ENCODE assay signal across 28 cellular contexts in genomic region chr19:38673030-38673429, GRCh38. TPM values are rescaled to one million over a fixed set of nuclear protein-coding genes. Genes with fewer than 3 reads are reported as not detected.
DNase-seq lines count a peak whose midpoint lies in the region; ATAC-seq and TF ChIP-seq lines count a peak whose summit lies in the region.
"Had no signal": no experiment of that assay in that cellular context is flagged by ENCODE, and none has a peak within 500 bp of the region (broad histone marks: within the 10 kb centered on the region; RNA-seq: fewer than 3 reads in every experiment).

No MANE protein-coding gene starts in this region.

- no peak overlapping the region for H3K4me3 ChIP-seq in adrenal gland
- H3K4me3 ChIP-seq in thoracic aorta, result no peak overlapping the region
- H3K4me3 ChIP-seq: BLaER1 treated with 17β-estradiol and CSF1 and Interleukin-3, amounts not matched to agents 10 nM and 100 nM; lung; tibial nerve had no signal

- no peaks in the 10 kb centered on the region for H3K36me3 ChIP-seq in adrenal gland (replicated peaks in 1 of 2)
- H3K36me3 ChIP-seq in thoracic aorta, result peaks cover 4% of the 10 kb centered on the region
- H3K36me3 ChIP-seq: tibial nerve had no signal

- TF ChIP-seq POLR2A in adrenal gland (IDR thresholded peaks at IDR 0.05), result no peak

- peak overlapping the region in 4 of 5 donors; percentile 17 to 95 (median 76) for H3K27ac ChIP-seq in adrenal gland
- H3K27ac ChIP-seq in epithelial cell of prostate, result peak overlapping the region; percentile 99
- H3K27ac ChIP-seq in thoracic aorta, result peak overlapping the region; percentile 99 to 100
- H3K27ac ChIP-seq: BLaER1 treated with 17β-estradiol and CSF1 and Interleukin-3, amounts not matched to agents 10 nM and 100 nM had no signal

- DNase-seq in adrenal gland (no peak), epithelial cell of prostate (ENCODE audit: low read depth, low spot score) (no peak), mesothelial cell of epicardium (ENCODE audit: low spot score in 2 of 2, unreplicated experiment in 2 of 2) (no peak), thoracic aorta (ENCODE audit: low spot score) (no peak), RKO (ENCODE audit: low spot score) (no peak), WTC11 (ENCODE audit: low spot score) (no peak)
- DNase-seq in activated naive CD4-positive, alpha-beta T cell treated with anti-CD3 and anti-CD28 coated beads for 36 hours, result no peak
- DNase-seq: activated CD4-positive, alpha-beta memory T cell treated with anti-CD3 and anti-CD28 coated beads for 36 hours; activated CD4-positive, alpha-beta T cell treated with anti-CD3 and anti-CD28 coated beads for 1 hour; activated CD8-positive, alpha-beta memory T cell treated with anti-CD3 and anti-CD28 coated beads, Interleukin-2, amount 50 U/mL, for 4 hours; activated naive CD4-positive, alpha-beta T cell treated with Interleukin-2 at 50 U/mL for 16 hours; effector CD4-positive, alpha-beta T cell; EL; H7; head of caudate nucleus; Karpas-422; kidney glomerular epithelial cell; NCI-H1417; NCI-H2029 treated with DMSO at 0.1 percent for 48 hours; NCI-H524 treated with DMSO at 0.1 percent for 48 hours; PC-3; SHP77 treated with DMSO at 0.1 percent for 48 hours; stimulated activated CD4-positive, alpha-beta T cell treated with anti-CD3 and anti-CD28 coated beads, Interleukin-4, amount 100 ng/mL, for 1 hour had no signal

- H3K9me3 ChIP-seq in adrenal gland (replicated peaks in 1 of 3), result no peaks in the 10 kb centered on the region
- no peaks in the 10 kb centered on the region for H3K9me3 ChIP-seq in thoracic aorta
- H3K9me3 ChIP-seq: BLaER1 treated with 17β-estradiol and CSF1 and Interleukin-3, amounts not matched to agents 10 nM and 100 nM; tibial nerve had no signal

- no peak for TF ChIP-seq CTCF in adrenal gland (IDR thresholded peaks at IDR 0.05)
- no peak for TF ChIP-seq CTCF in mesothelial cell of epicardium (IDR thresholded peaks at IDR 0.05; ENCODE audit: unreplicated experiment)
- TF ChIP-seq CTCF in thoracic aorta (IDR thresholded peaks at IDR 0.05), result no peak
- TF ChIP-seq CTCF in WTC11 (IDR thresholded peaks at IDR 0.05), result no peak

- no peak for ATAC-seq in thoracic aorta (ENCODE audit: insufficient number of reproducible peaks, low FRiP score, low read depth)
- no peak for ATAC-seq in WTC11
- ATAC-seq in GM19324 (IDR thresholded peaks at IDR 0.05; ENCODE audit: low FRiP score, unreplicated experiment), result no peak
- ATAC-seq: natural killer cell treated with Interleukin-12 subunit alpha and Interleukin-12 subunit beta and Interleukin-15 and Interleukin-18, amount 100 ng/mL, for 72 hours; PC-3 had no signal

- H3K27ac Mint-ChIP-seq in mesothelial cell of epicardium (peak overlapping the region; percentile 19), WTC11 (no peak overlapping the region)
- H3K27ac Mint-ChIP-seq in activated naive CD4-positive, alpha-beta T cell treated with anti-CD3 and anti-CD28 coated beads for 36 hours, result no peak overlapping the region
- H3K27ac Mint-ChIP-seq: activated CD4-positive, alpha-beta memory T cell treated with anti-CD3 and anti-CD28 coated beads for 36 hours had no signal

- H3K36me3 Mint-ChIP-seq in mesothelial cell of epicardium (peaks cover 2% of the 10 kb centered on the region), WTC11 (peaks cover 7% of the 10 kb centered on the region)
- H3K36me3 Mint-ChIP-seq in activated naive CD4-positive, alpha-beta T cell treated with anti-CD3 and anti-CD28 coated beads for 36 hours (ENCODE audit: low read depth), result peaks cover 3% of the 10 kb centered on the region
- H3K36me3 Mint-ChIP-seq: natural killer cell treated with Interleukin-12 subunit alpha and Interleukin-12 subunit beta and Interleukin-15 and Interleukin-18, amount 100 ng/mL, for 72 hours had no signal

- CTCF ChIA-PET in activated naive CD4-positive, alpha-beta T cell treated with anti-CD3 and anti-CD28 coated beads for 36 hours (lab: Charles Lee), result no interaction called here
- CTCF ChIA-PET in WTC11 (lab: Charles Lee), result no interaction called here

- H3K27me3 Mint-ChIP-seq in mesothelial cell of epicardium (ENCODE audit: low read depth) (no peaks in the 10 kb centered on the region), WTC11 (ENCODE audit: low read depth) (no peaks in the 10 kb centered on the region)
- peaks cover 8% of the 10 kb centered on the region for H3K27me3 Mint-ChIP-seq in activated naive CD4-positive, alpha-beta T cell treated with anti-CD3 and anti-CD28 coated beads for 36 hours (ENCODE audit: low read depth)
- H3K27me3 Mint-ChIP-seq: activated CD4-positive, alpha-beta memory T cell treated with anti-CD3 and anti-CD28 coated beads for 36 hours; natural killer cell treated with Interleukin-12 subunit alpha and Interleukin-12 subunit beta and Interleukin-15 and Interleukin-18, amount 100 ng/mL, for 72 hours had no signal

- POLR2A ChIA-PET in WTC11 (lab: Charles Lee), result no interaction called here

- H3K4me1 Mint-ChIP-seq in mesothelial cell of epicardium, result peaks cover 68% of the 10 kb centered on the region
- H3K4me1 Mint-ChIP-seq in activated naive CD4-positive, alpha-beta T cell treated with anti-CD3 and anti-CD28 coated beads for 36 hours (ENCODE audit: low read depth), result peaks cover 30% of the 10 kb centered on the region
- peaks cover 74% of the 10 kb centered on the region for H3K4me1 Mint-ChIP-seq in WTC11

- no peaks in the 10 kb centered on the region for H3K9me3 Mint-ChIP-seq in mesothelial cell of epicardium
- H3K9me3 Mint-ChIP-seq in activated naive CD4-positive, alpha-beta T cell treated with anti-CD3 and anti-CD28 coated beads for 36 hours, result no peaks in the 10 kb centered on the region
- no peaks in the 10 kb centered on the region for H3K9me3 Mint-ChIP-seq in WTC11
- H3K9me3 Mint-ChIP-seq: activated CD4-positive, alpha-beta memory T cell treated with anti-CD3 and anti-CD28 coated beads for 36 hours; natural killer cell treated with Interleukin-12 subunit alpha and Interleukin-12 subunit beta and Interleukin-15 and Interleukin-18, amount 100 ng/mL, for 72 hours had no signal

- H3K4me1 ChIP-seq in adrenal gland (replicated peaks in 1 of 2) (peaks cover 56 to 85% of the 10 kb centered on the region in 2 donors), thoracic aorta (ENCODE audit: control insufficient read depth in 1 of 2, low read depth in 2 of 2) (peaks cover 67 to 96% of the 10 kb centered on the region in 2 donors)

- 82 to 87% (median 85%) methylated on average over 4 of the region's 4 CpGs for WGBS in adrenal gland, 4 donors

- intact Hi-C loops in adrenal gland (cut with DNase I), result no loop called here
- intact Hi-C loops in activated naive CD4-positive, alpha-beta T cell treated with anti-CD3 and anti-CD28 coated beads for 36 hours (cut with micrococcal nuclease), result no loop called here

- H3K4me3 Mint-ChIP-seq in mesothelial cell of epicardium, result no peak overlapping the region
- H3K4me3 Mint-ChIP-seq in activated naive CD4-positive, alpha-beta T cell treated with anti-CD3 and anti-CD28 coated beads for 36 hours, result no peak overlapping the region
- H3K4me3 Mint-ChIP-seq in WTC11, result no peak overlapping the region
- H3K4me3 Mint-ChIP-seq: activated CD4-positive, alpha-beta memory T cell treated with anti-CD3 and anti-CD28 coated beads for 36 hours; natural killer cell treated with Interleukin-12 subunit alpha and Interleukin-12 subunit beta and Interleukin-15 and Interleukin-18, amount 100 ng/mL, for 72 hours had no signal

- H3K27me3 ChIP-seq in adrenal gland (no peaks in the 10 kb centered on the region), thoracic aorta (replicated peaks; ENCODE audit: insufficient read depth) (no peaks in the 10 kb centered on the region)
- H3K27me3 ChIP-seq: BLaER1 treated with 17β-estradiol and CSF1 and Interleukin-3, amounts not matched to agents 10 nM and 100 nM; tibial nerve had no signal

TF ChIP-seq in WTC11, 78 proteins besides CTCF, POLR2A, EP300 and RAD21 (continues in another document):
- TF ChIP-seq GRHL2 (CRISPR knock-in tag; IDR thresholded peaks at IDR 0.05; ENCODE audit: insufficient replicate concordance, severe bottlenecking) (no peak), ZNF425 (CRISPR knock-in tag; conservative IDR thresholded peaks at IDR 0.05) (no peak), TCF7 (CRISPR knock-in tag; IDR thresholded peaks at IDR 0.05; ENCODE audit: low read depth) (no peak), ELF4 (CRISPR knock-in tag; IDR thresholded peaks at IDR 0.05; ENCODE audit: low read depth) (no peak)

RNA-seq across cellular contexts. Expression of gene ACTN4, which starts 25.6 kb away (rescaled TPM):
- total RNA-seq in adrenal gland, result 100 to 1,000 TPM; 430 to 773 (median 575) TPM
- polyA plus RNA-seq in adrenal gland, result 100 to 1,000 TPM; 148 to 586 (median 554) TPM
- 452 to 469 TPM (median 460 TPM) in 3 replicates for total RNA-seq in mesothelial cell of epicardium
- total RNA-seq in thoracic aorta, result 1,000 to 10,000 TPM in 1 of 2 donors, 100 to 1,000 TPM in 1; 668 to 1,387 TPM
- 100 to 1,000 TPM; 117 to 119 TPM for total RNA-seq in activated naive CD4-positive, alpha-beta T cell treated with anti-CD3 and anti-CD28 coated beads for 36 hours
- 484 to 511 TPM (median 506 TPM) in 3 replicates for total RNA-seq in WTC11 (2021)

RNA-seq across cellular contexts. Expression of gene EIF3K, which starts 54.0 kb away (rescaled TPM):
- 100 to 1,000 TPM; 196 to 537 (median 316) TPM for total RNA-seq in adrenal gland
- 100 to 1,000 TPM; 177 to 292 (median 216) TPM for polyA plus RNA-seq in adrenal gland
- total RNA-seq in mesothelial cell of epicardium, result 198 to 213 TPM (median 201 TPM) in 3 replicates
- 100 to 1,000 TPM; 237 to 302 TPM for total RNA-seq in thoracic aorta
- total RNA-seq in activated naive CD4-positive, alpha-beta T cell treated with anti-CD3 and anti-CD28 coated beads for 36 hours, result 100 to 1,000 TPM; 299 to 324 TPM
- 389 to 416 TPM (median 410 TPM) in 3 replicates for total RNA-seq in WTC11 (2021)

RNA-seq across cellular contexts. Expression of gene MAP4K1, which starts 55.3 kb away (rescaled TPM):
- 1 to 10 TPM; 1.4 to 7.9 (median 4.1) TPM for total RNA-seq in adrenal gland
- polyA plus RNA-seq in adrenal gland, result 10 to 100 TPM in 1 of 3 donors, 1 to 10 TPM in 2; 1.2 to 12.5 (median 6.8) TPM
- total RNA-seq in mesothelial cell of epicardium, result 3.9 to 5.6 TPM (median 4.9 TPM) in 3 replicates
- total RNA-seq in thoracic aorta, result 10 to 100 TPM in 1 of 2 donors, 1 to 10 TPM in 1; 4.6 to 33.7 TPM
- total RNA-seq in activated naive CD4-positive, alpha-beta T cell treated with anti-CD3 and anti-CD28 coated beads for 36 hours, result 100 to 1,000 TPM; 135 to 148 TPM
- total RNA-seq in WTC11 (2021), result 14.0 to 25.0 TPM (median 24.5 TPM) in 3 replicates
